In the genomic region with DNA sequence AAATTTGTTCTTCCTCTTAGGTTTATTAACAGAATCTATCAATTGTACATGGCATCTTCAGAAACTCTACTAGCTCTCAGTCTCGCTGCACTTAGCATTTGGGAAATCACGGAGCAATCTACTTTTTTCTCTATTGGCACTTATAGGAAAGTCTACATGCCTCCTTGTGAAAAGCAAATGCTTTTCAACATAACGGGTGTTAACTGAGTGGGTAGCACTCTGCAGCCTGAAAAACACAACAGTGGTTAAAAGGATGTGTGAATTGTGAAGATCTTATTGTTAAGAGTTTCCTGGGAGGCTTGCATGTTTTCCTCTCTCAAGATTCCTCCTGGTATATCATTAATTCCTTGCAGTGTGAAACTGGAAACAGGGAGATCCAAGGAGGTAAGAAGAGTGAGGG, we compare ENCODE assay signal across 1 cellular context.
TF ChIP-seq lines count a peak whose summit lies in the region.

No MANE protein-coding gene starts in this region.

TF ChIP-seq in K562, 482 proteins besides CTCF, POLR2A, EP300 and RAD21 (continued from another document):
- TF ChIP-seq, protein P1, sequence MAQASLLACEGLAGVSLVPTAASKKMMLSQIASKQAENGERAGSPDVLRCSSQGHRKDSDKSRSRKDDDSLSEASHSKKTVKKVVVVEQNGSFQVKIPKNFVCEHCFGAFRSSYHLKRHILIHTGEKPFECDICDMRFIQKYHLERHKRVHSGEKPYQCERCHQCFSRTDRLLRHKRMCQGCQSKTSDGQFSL (CRISPR knock-in tag; IDR thresholded peaks at IDR 0.05), result no peak
- TF ChIP-seq, protein P1 (tag; IDR thresholded peaks at IDR 0.05), result no peak
- TF ChIP-seq ARID1B (IDR thresholded peaks at IDR 0.05) (no peak), EP400 (IDR thresholded peaks at IDR 0.05) (no peak), SIX5 (IDR thresholded peaks at IDR 0.05; ENCODE audit: borderline replicate concordance in 1 of 2, insufficient read depth in 1 of 2, low read depth in 1 of 2, low read length in 2 of 2) (no peak), ZNF274 (IDR thresholded peaks at IDR 0.05; ENCODE audit: borderline replicate concordance, low read depth, low read length) (no peak), CBX1 (IDR thresholded peaks at IDR 0.05; ENCODE audit: low read depth) (no peak)
- TF ChIP-seq, protein P2, sequence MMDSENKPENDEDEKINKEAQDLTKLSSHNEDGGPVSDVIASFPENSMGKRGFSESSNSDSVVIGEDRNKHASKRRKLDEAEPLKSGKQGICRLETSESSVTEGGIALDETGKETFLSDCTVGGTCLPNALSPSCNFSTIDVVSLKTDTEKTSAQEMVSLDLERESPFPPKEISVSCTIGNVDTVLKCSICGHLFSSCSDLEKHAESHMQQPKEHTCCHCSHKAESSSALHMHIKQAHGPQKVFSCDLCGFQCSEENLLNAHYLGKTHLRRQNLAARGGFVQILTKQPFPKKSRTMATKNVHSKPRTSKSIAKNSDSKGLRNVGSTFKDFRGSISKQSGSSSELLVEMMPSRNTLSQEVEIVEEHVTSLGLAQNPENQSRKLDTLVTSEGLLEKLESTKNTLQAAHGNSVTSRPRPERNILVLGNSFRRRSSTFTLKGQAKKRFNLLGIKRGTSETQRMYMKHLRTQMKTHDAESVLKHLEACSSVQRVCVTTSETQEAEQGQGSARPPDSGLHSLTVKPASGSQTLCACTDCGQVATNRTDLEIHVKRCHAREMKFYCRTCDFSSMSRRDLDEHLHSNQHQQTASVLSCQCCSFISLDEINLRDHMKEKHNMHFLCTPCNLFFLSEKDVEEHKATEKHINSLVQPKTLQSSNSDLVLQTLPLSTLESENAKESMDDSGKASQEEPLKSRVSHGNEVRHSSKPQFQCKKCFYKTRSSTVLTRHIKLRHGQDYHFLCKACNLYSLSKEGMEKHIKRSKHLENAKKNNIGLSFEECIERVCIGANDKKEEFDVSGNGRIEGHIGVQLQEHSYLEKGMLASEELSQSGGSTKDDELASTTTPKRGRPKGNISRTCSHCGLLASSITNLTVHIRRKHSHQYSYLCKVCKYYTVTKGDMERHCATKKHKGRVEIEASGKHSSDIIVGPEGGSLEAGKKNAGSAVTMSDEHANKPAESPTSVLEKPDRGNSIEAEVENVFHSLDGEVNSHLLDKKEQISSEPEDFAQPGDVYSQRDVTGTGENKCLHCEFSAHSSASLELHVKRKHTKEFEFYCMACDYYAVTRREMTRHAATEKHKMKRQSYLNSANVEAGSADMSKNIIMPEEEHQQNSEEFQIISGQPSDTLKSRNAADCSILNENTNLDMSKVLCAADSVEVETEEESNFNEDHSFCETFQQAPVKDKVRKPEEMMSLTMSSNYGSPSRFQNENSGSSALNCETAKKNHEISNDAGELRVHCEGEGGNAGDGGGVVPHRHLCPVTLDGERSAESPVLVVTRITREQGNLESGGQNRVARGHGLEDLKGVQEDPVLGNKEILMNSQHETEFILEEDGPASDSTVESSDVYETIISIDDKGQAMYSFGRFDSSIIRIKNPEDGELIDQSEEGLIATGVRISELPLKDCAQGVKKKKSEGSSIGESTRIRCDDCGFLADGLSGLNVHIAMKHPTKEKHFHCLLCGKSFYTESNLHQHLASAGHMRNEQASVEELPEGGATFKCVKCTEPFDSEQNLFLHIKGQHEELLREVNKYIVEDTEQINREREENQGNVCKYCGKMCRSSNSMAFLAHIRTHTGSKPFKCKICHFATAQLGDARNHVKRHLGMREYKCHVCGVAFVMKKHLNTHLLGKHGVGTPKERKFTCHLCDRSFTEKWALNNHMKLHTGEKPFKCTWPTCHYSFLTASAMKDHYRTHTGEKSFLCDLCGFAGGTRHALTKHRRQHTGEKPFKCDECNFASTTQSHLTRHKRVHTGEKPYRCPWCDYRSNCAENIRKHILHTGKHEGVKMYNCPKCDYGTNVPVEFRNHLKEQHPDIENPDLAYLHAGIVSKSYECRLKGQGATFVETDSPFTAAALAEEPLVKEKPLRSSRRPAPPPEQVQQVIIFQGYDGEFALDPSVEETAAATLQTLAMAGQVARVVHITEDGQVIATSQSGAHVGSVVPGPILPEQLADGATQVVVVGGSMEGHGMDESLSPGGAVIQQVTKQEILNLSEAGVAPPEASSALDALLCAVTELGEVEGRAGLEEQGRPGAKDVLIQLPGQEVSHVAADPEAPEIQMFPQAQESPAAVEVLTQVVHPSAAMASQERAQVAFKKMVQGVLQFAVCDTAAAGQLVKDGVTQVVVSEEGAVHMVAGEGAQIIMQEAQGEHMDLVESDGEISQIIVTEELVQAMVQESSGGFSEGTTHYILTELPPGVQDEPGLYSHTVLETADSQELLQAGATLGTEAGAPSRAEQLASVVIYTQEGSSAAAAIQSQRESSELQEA (IDR thresholded peaks at IDR 0.05; ENCODE audit: low read depth), result no peak
